1 cellular context compared by ENCODE assay signal in the genomic region with DNA sequence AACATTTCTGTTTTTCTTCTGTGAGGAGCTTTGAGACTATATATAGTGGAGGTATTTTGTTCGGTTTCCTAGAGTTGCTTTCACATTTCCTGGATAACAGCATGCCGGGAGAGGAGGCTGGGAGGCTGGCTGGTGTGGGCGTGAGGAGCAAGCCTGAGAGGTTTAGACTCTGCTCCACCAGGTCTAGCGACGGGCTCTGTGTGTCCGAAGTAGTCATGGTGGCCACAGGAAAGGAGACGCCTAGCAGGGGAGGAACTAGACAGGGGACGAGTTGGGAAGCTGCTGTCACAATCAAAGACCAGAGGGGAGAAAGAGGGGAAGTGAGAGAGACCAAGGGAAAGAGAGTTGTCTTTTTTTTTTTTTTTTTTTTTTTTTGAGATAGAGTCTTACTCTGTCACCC.
TF ChIP-seq lines count a peak whose summit lies in the region.

No MANE protein-coding gene starts in this region.

TF ChIP-seq in endothelial cell of umbilical vein, 7 proteins besides CTCF, POLR2A, EP300 and RAD21 (continued from another document):
- TF ChIP-seq FOS (IDR thresholded peaks at IDR 0.05; ENCODE audit: borderline replicate concordance, insufficient read depth, low read length) (no peak), EZH2 (IDR thresholded peaks at IDR 0.05; ENCODE audit: borderline replicate concordance, low read depth, low read length, severe bottlenecking) (no peak), POLR2AphosphoS5 (IDR thresholded peaks at IDR 0.05; ENCODE audit: insufficient read depth, low read depth, low read length) (no peak), JUN (IDR thresholded peaks at IDR 0.05; ENCODE audit: borderline replicate concordance, insufficient read depth, insufficient read length, low read depth) (no peak)
- TF ChIP-seq, protein P1, sequence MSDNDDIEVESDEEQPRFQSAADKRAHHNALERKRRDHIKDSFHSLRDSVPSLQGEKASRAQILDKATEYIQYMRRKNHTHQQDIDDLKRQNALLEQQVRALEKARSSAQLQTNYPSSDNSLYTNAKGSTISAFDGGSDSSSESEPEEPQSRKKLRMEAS (IDR thresholded peaks at IDR 0.05; ENCODE audit: insufficient read depth, insufficient read length) = no peak
